In the genomic region with DNA sequence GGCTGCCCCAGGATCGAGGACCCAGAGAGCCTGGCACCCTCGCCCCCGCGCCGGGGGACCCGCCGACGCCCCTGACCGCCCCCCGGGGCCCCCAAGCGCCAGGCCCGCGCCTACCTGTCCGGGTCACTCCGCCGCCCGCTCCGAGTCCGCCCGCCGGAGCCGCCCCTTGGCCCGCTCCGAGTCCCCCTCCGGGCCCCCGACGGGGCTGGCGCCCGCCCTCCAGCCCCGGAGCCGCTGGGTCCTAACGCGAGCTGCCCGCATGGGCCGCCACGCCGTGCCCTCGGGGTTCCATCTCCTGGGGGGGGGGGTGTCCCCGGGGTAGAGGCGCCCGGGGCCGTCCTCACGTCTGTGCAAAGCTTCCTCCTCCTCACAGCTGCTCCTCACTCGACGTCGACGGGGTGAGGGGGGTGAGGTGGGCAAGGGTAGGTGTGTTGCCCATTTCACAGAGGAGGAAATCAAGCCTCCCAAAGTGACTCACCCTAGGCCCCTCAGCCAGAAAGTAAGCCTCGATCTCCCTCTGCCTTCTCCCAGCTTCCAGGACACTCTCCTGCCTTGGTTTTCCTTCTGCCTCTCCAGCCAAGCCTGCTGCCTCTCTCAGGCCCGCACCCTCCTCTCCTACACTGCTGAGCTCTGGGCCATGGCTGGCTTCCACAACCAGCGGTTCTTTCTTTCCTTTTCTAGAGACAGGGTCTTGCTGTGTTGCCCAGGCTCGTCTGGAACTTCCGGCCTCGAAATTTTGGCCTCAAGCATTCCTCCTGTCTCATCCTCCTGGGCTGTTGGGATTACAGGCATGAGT, we compare ENCODE assay signal across 7 cellular contexts. TPM values are rescaled to one million over a fixed set of nuclear protein-coding genes. Genes with fewer than 3 reads are reported as not detected.
A peak's percentile ranks its signal among the peaks of the same experiment; 100 is the strongest.
DNase-seq lines count a peak whose midpoint lies in the region; ATAC-seq and TF ChIP-seq lines count a peak whose summit lies in the region.

A gene with protein sequence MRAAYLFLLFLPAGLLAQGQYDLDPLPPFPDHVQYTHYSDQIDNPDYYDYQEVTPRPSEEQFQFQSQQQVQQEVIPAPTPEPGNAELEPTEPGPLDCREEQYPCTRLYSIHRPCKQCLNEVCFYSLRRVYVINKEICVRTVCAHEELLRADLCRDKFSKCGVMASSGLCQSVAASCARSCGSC (minus strand): TSS at position 148 of the 796 bp plus-strand sequence. CDS start 2,347 bp downstream, outside the sequence.

- peak within 1 kb of the TSS; percentile 9 for H3K4me3 Mint-ChIP-seq in activated T-helper 1 cell treated with anti-CD3 and anti-CD28 coated beads, Interleukin-12 subunit alpha, Interleukin-12 subunit beta, Interleukin-2, Interleukin-4 antibody, amounts not matched to agents 30 ng/mL and 10 ng/mL and 1 ng/mL, durations not matched to agents 14 hours and 24 hours and 36 hours

- ATAC-seq in GM21528 (IDR thresholded peaks at IDR 0.05; ENCODE audit: low FRiP score, unreplicated experiment) (no peak), GM21526 (IDR thresholded peaks at IDR 0.05; ENCODE audit: low FRiP score, unreplicated experiment) (no peak), GM19023 (IDR thresholded peaks at IDR 0.05; ENCODE audit: unreplicated experiment) (no peak)

- peaks cover under 1% of the 10 kb centered on the region for H3K36me3 ChIP-seq in right atrium auricular region

- no peaks in the 10 kb centered on the region for H3K27me3 ChIP-seq in right atrium auricular region

- H3K27ac Mint-ChIP-seq in activated T-helper 1 cell treated with anti-CD3 and anti-CD28 coated beads, Interleukin-12 subunit alpha, Interleukin-12 subunit beta, Interleukin-2, Interleukin-4 antibody, amounts not matched to agents 30 ng/mL and 10 ng/mL and 1 ng/mL, durations not matched to agents 14 hours and 24 hours and 36 hours = no peak within 1 kb of the TSS

- H3K27ac ChIP-seq in right atrium auricular region (peak within 1 kb of the TSS; percentile 60 to 67), skin epidermis (peak within 1 kb of the TSS in 20 of 21 experiments; percentile 18 to 89 (median 78))

- no peaks in the 10 kb centered on the region for H3K9me3 ChIP-seq in right atrium auricular region

- no peak for TF ChIP-seq CTCF in HFF-Myc (IDR thresholded peaks at IDR 0.05; ENCODE audit: low read depth, low read length, missing control alignments)
- no peak for TF ChIP-seq CTCF in right atrium auricular region (IDR thresholded peaks at IDR 0.05)

- peaks cover 0 to 34% of the 10 kb centered on the region in 2 donors for H3K4me1 ChIP-seq in right atrium auricular region

- H3K4me3 ChIP-seq in HFF-Myc (replicated peaks; ENCODE audit: low read depth, low read length) (peak within 1 kb of the TSS; percentile 56), right atrium auricular region (peak within 1 kb of the TSS; percentile 48 to 49), skin epidermis (peak within 1 kb of the TSS; percentile 26 to 49 (median 37))

- peaks cover 2% of the 10 kb centered on the region for H3K36me3 Mint-ChIP-seq in activated T-helper 1 cell treated with anti-CD3 and anti-CD28 coated beads, Interleukin-12 subunit alpha, Interleukin-12 subunit beta, Interleukin-2, Interleukin-4 antibody, amounts not matched to agents 30 ng/mL and 10 ng/mL and 1 ng/mL, durations not matched to agents 14 hours and 24 hours and 36 hours (ENCODE audit: low read depth)

- DNase-seq in HFF-Myc (ENCODE audit: extremely low read depth, low read depth) (no peak), right atrium auricular region (ENCODE audit: low spot score) (no peak)
- DNase-seq in activated T-helper 1 cell treated with anti-CD3 and anti-CD28 coated beads, Interleukin-12 subunit alpha, Interleukin-12 subunit beta, Interleukin-2, Interleukin-4 antibody, amounts not matched to agents 30 ng/mL and 10 ng/mL and 1 ng/mL, durations not matched to agents 14 hours and 24 hours and 36 hours (ENCODE audit: low spot score) = no peak

- H3K9me3 Mint-ChIP-seq in activated T-helper 1 cell treated with anti-CD3 and anti-CD28 coated beads, Interleukin-12 subunit alpha, Interleukin-12 subunit beta, Interleukin-2, Interleukin-4 antibody, amounts not matched to agents 30 ng/mL and 10 ng/mL and 1 ng/mL, durations not matched to agents 14 hours and 24 hours and 36 hours = no peaks in the 10 kb centered on the region

- intact Hi-C loops in activated T-helper 1 cell treated with anti-CD3 and anti-CD28 coated beads, Interleukin-12 subunit alpha, Interleukin-12 subunit beta, Interleukin-2, Interleukin-4 antibody, amounts not matched to agents 30 ng/mL and 10 ng/mL and 1 ng/mL, durations not matched to agents 14 hours and 24 hours and 36 hours (cut with micrococcal nuclease) = no loop called here

- H3K27me3 Mint-ChIP-seq in activated T-helper 1 cell treated with anti-CD3 and anti-CD28 coated beads, Interleukin-12 subunit alpha, Interleukin-12 subunit beta, Interleukin-2, Interleukin-4 antibody, amounts not matched to agents 30 ng/mL and 10 ng/mL and 1 ng/mL, durations not matched to agents 14 hours and 24 hours and 36 hours (ENCODE audit: insufficient read depth) = peaks cover 33% of the 10 kb centered on the region

- no peaks in the 10 kb centered on the region for H3K4me1 Mint-ChIP-seq in activated T-helper 1 cell treated with anti-CD3 and anti-CD28 coated beads, Interleukin-12 subunit alpha, Interleukin-12 subunit beta, Interleukin-2, Interleukin-4 antibody, amounts not matched to agents 30 ng/mL and 10 ng/mL and 1 ng/mL, durations not matched to agents 14 hours and 24 hours and 36 hours (ENCODE audit: low read depth)

RNA-seq across cellular contexts. Expression of the gene that starts here (rescaled TPM):
- not detected in 2 replicates for total RNA-seq in activated T-helper 1 cell treated with anti-CD3 and anti-CD28 coated beads, Interleukin-12 subunit alpha, Interleukin-12 subunit beta, Interleukin-2, Interleukin-4 antibody, amounts not matched to agents 30 ng/mL and 10 ng/mL and 1 ng/mL, durations not matched to agents 14 hours and 24 hours and 36 hours
- 1 to 10 TPM; 5.5 to 8.6 TPM for total RNA-seq in right atrium auricular region
